ENCODE assay signal across 8 cellular contexts in genomic region chr21:31559368-31560119, GRCh38.
A peak's percentile ranks its signal among the peaks of the same experiment; 100 is the strongest.
DNase-seq lines count a peak whose midpoint lies in the region; ATAC-seq, FAIRE-seq and TF ChIP-seq lines count a peak whose summit lies in the region.

No MANE protein-coding gene starts in this region.

- ATAC-seq in A549 (peak; percentile 95 to 97), GM18870 (IDR thresholded peaks at IDR 0.05; ENCODE audit: unreplicated experiment) (peak; percentile 66), HG03139 (IDR thresholded peaks at IDR 0.05; ENCODE audit: unreplicated experiment) (peak; percentile 76)

- H3K4me3 ChIP-seq in A549, result peak overlapping the region; percentile 46
- H3K4me3 ChIP-seq in effector memory CD4-positive, alpha-beta T cell (ENCODE audit: insufficient read depth, low read depth, low read length, poor library complexity, severe bottlenecking), result peak overlapping the region; percentile 68
- H3K4me3 ChIP-seq in mesodermal cell (ENCODE audit: extremely low read depth, insufficient read depth, low read length, poor library complexity, severe bottlenecking), result peak overlapping the region; percentile 72

- POLR2A ChIA-PET in A549 (lab: Yijun Ruan, JAX), result interaction anchor here (0.7 to 0.8 kb wide), 2 partner anchors 143 to 192 kb away, joined by 4 to 5 read pairs; no protein-coding TSS in a partner anchor

- no peaks in the 10 kb centered on the region for H3K9me3 ChIP-seq in A549
- H3K9me3 ChIP-seq in effector memory CD4-positive, alpha-beta T cell (ENCODE audit: control insufficient read depth, low read length), result no peaks in the 10 kb centered on the region
- H3K9me3 ChIP-seq in mesodermal cell (ENCODE audit: control insufficient read depth, low read length), result no peaks in the 10 kb centered on the region

- no peaks in the 10 kb centered on the region for H3K27me3 ChIP-seq in effector memory CD4-positive, alpha-beta T cell (replicated peaks; ENCODE audit: control insufficient read depth, insufficient read depth, low read length, poor library complexity, severe bottlenecking)

- H3K36me3 ChIP-seq in effector memory CD4-positive, alpha-beta T cell (ENCODE audit: control insufficient read depth, insufficient read depth, low read length), result no peaks in the 10 kb centered on the region
- H3K36me3 ChIP-seq in mesodermal cell (ENCODE audit: control insufficient read depth, insufficient read depth, low read length), result no peaks in the 10 kb centered on the region

- CTCF ChIA-PET in A549 (lab: Yijun Ruan, JAX), result interaction anchor here (0.7 to 6.1 kb wide), 8 partner anchors 11 to 365 kb away, joined by 3 to 29 read pairs (median 4); no protein-coding TSS in a partner anchor

- 17% methylated on average over 30 of the region's 54 CpGs for WGBS in A549 (ENCODE audit: missing lambda C conversion rate)
- 4% methylated on average over 42 to 48 of the region's 54 CpGs for whole genome bisulfite sequencing in mesodermal cell (ENCODE audit: insufficient coverage in 2 of 2), 2 experiments

- TF ChIP-seq EP300 in A549 (IDR thresholded peaks at IDR 0.05), result no peak

- peak; percentile 83 to 94 for DNase-seq in A549 (ENCODE audit: low read depth in 1 of 2, low spot score in 1 of 2)
- DNase-seq in NCI-H510A (lab: John Stamatoyannopoulos, UW), result peak; percentile 98
- DNase-seq in activated CD8-positive, alpha-beta memory T cell treated with anti-CD3 and anti-CD28 coated beads for 4 hours (ENCODE audit: low read depth in 2 of 2), result peak; percentile 85 to 88
- peak; percentile 48 to 85 (median 81) for DNase-seq in effector memory CD4-positive, alpha-beta T cell
- DNase-seq in stimulated activated CD8-positive, alpha-beta memory T cell treated with anti-CD3 and anti-CD28 coated beads, Interleukin-12 subunit alpha, Interleukin-12 subunit beta, amount 100 ng/mL, for 4 hours (ENCODE audit: low read depth), result peak; percentile 85

- TF ChIP-seq POLR2A in A549 (IDR thresholded peaks at IDR 0.05; ENCODE audit: low read length), result no peak

- peaks cover 10% of the 10 kb centered on the region; the same call in 1 of the 3 replicates for H3K4me1 ChIP-seq in A549
- H3K4me1 ChIP-seq in effector memory CD4-positive, alpha-beta T cell (ENCODE audit: control insufficient read depth, insufficient read depth, low read length, poor library complexity, severe bottlenecking), result peaks cover 7% of the 10 kb centered on the region
- H3K4me1 ChIP-seq in mesodermal cell (ENCODE audit: control insufficient read depth, insufficient read depth, low read length, poor library complexity, severe bottlenecking), result peaks cover 22% of the 10 kb centered on the region

- peak overlapping the region in 1 of 2 experiments; percentile 83; a peak in 4 of 6 replicates for H3K27ac ChIP-seq in A549
- H3K27ac ChIP-seq in effector memory CD4-positive, alpha-beta T cell (ENCODE audit: insufficient read depth, low read length, poor library complexity, severe bottlenecking), result peak overlapping the region; percentile 3
- H3K27ac ChIP-seq in mesodermal cell (ENCODE audit: low read depth, low read length, severe bottlenecking), result peak overlapping the region; percentile 88

- no peak for FAIRE-seq in A549 (lab: Jason Lieb, UNC)

- TF ChIP-seq RAD21 in A549 (conservative IDR thresholded peaks at IDR 0.05 in 1 of 2, IDR thresholded peaks at IDR 0.05 in 1 of 2), result no peak

- H3K4me2 ChIP-seq in A549, result peak overlapping the region; percentile 72

- no peak for TF ChIP-seq CTCF in A549 (IDR thresholded peaks at IDR 0.05)

TF ChIP-seq in A549, 52 proteins besides CTCF, POLR2A, EP300 and RAD21:
- peak; percentile 94 for TF ChIP-seq PBX3 (IDR thresholded peaks at IDR 0.05)
- TF ChIP-seq FOXS1 (CRISPR knock-in tag; IDR thresholded peaks at IDR 0.05), result no peak
- TF ChIP-seq HOXB13 (CRISPR knock-in tag; IDR thresholded peaks at IDR 0.05; ENCODE audit: low read depth), result no peak
- no peak for TF ChIP-seq FOSL2 (IDR thresholded peaks at IDR 0.05)
- no peak for TF ChIP-seq FOSL2 (CRISPR knock-in tag; IDR thresholded peaks at IDR 0.05)
- TF ChIP-seq, protein P1, sequence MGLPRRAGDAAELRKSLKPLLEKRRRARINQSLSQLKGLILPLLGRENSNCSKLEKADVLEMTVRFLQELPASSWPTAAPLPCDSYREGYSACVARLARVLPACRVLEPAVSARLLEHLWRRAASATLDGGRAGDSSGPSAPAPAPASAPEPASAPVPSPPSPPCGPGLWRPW (IDR thresholded peaks at IDR 0.05), result no peak
- TF ChIP-seq E2F6 (IDR thresholded peaks at IDR 0.05; ENCODE audit: borderline replicate concordance, low read depth), result peak; percentile 23; the same call in 1 of the 2 replicates
- TF ChIP-seq CHD4 (IDR thresholded peaks at IDR 0.05; ENCODE audit: borderline replicate concordance), result no peak
